In the genomic region with DNA sequence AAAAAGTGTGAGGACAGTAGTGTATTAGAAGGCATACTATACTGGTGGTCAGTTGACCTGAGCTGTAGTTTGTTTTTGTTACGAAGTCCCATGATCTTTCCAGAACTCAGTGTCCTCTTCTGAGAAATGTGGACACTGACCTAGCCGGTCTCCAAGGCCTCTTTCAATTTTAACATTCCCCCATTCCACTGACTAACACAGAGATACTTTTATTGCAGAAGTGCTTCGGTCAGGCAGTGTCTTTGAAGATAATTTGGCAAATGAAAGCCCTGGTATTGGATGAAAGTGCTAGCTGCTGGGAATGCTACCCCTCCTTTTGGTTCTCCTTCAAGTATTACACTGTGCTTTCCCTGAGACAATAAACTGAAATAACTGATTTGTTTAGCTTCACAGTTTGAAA, we compare ENCODE assay signal across 19 cellular contexts.
DNase-seq lines count a peak whose midpoint lies in the region; ATAC-seq, FAIRE-seq and TF ChIP-seq lines count a peak whose summit lies in the region.
"Had no signal": no experiment of that assay in that cellular context is flagged by ENCODE, and none has a peak within 500 bp of the region (broad histone marks: within the 10 kb centered on the region; RNA-seq: fewer than 3 reads in every experiment).

No MANE protein-coding gene starts in this region.

- no peak for TF ChIP-seq POLR2A in vagina (IDR thresholded peaks at IDR 0.05)

- peaks cover 14% of the 10 kb centered on the region for H3K4me1 Mint-ChIP-seq in osteocyte (ENCODE audit: unreplicated experiment)
- H3K4me1 Mint-ChIP-seq: CD4-positive, alpha-beta memory T cell had no signal

- DNase-seq in osteocyte (ENCODE audit: extremely low spot score, unreplicated experiment) (no peak), sciatic nerve (ENCODE audit: low spot score) (no peak), vagina (ENCODE audit: extremely low spot score in 2 of 2) (no peak), small intestine (no peak), left lung (no peak)
- DNase-seq: Calu3; CD4-positive, alpha-beta memory T cell; COR-L47; DMS53; DMS79 treated with DMSO at 0.1 percent for 48 hours; GF-D8; GM23248; H7; HCEC 1CT had no signal

- H3K27me3 ChIP-seq in vagina (no peaks in the 10 kb centered on the region), small intestine (ENCODE audit: control insufficient read depth in 2 of 2, insufficient read depth in 2 of 2, low read length in 2 of 2) (no peaks in the 10 kb centered on the region), left lung (no peaks in the 10 kb centered on the region)

- 82 to 88% (median 86%) methylated on average over 3 of the region's 3 CpGs for WGBS in small intestine, 3 donors

- no peaks in the 10 kb centered on the region for H3K27me3 Mint-ChIP-seq in osteocyte (ENCODE audit: unreplicated experiment)

- no peak overlapping the region for H3K4me3 Mint-ChIP-seq in osteocyte (ENCODE audit: unreplicated experiment)
- H3K4me3 Mint-ChIP-seq: CD4-positive, alpha-beta memory T cell had no signal

- H3K9me3 ChIP-seq in vagina = no peaks in the 10 kb centered on the region
- no peaks in the 10 kb centered on the region for H3K9me3 ChIP-seq in small intestine (ENCODE audit: control insufficient read depth, low read depth)
- no peaks in the 10 kb centered on the region for H3K9me3 ChIP-seq in left lung

- peak overlapping the region; percentile 66 for H3K27ac ChIP-seq in vagina
- no peak overlapping the region for H3K27ac ChIP-seq in small intestine (ENCODE audit: low read depth in 1 of 2, low read length in 1 of 2)
- no peak overlapping the region for H3K27ac ChIP-seq in left lung
- H3K27ac ChIP-seq: GM23248 had no signal

- FAIRE-seq in endometrium (lab: Jason Lieb, UNC) (peak; percentile 97), small intestine (lab: Jason Lieb, UNC) (no peak)
- FAIRE-seq: GM12891, H1 had no signal

- H3K4me3 ChIP-seq in vagina (no peak overlapping the region), small intestine (ENCODE audit: low read depth in 1 of 2, low read length in 2 of 2) (no peak overlapping the region), left lung (no peak overlapping the region)
- H3K4me3 ChIP-seq: GM23248 had no signal

- H3K27ac Mint-ChIP-seq in osteocyte (ENCODE audit: unreplicated experiment) = peak overlapping the region; percentile 2
- H3K27ac Mint-ChIP-seq: CD4-positive, alpha-beta memory T cell had no signal

- no peak for TF ChIP-seq CTCF in osteocyte (IDR thresholded peaks at IDR 0.05)
- no peak for TF ChIP-seq CTCF in vagina (IDR thresholded peaks at IDR 0.05)
- no peak for TF ChIP-seq CTCF in left lung (IDR thresholded peaks at IDR 0.05)

- ATAC-seq in sciatic nerve (peak; percentile 96), HG02884 (IDR thresholded peaks at IDR 0.05; ENCODE audit: unreplicated experiment) (no peak), HG03097 (IDR thresholded peaks at IDR 0.05; ENCODE audit: low FRiP score, unreplicated experiment) (no peak), left lung (no peak)

- H3K36me3 ChIP-seq in vagina = no peaks in the 10 kb centered on the region
- H3K36me3 ChIP-seq in small intestine (ENCODE audit: control insufficient read depth in 2 of 2, insufficient read depth in 2 of 2, low read length in 2 of 2) = no peaks in the 10 kb centered on the region
- H3K36me3 ChIP-seq in left lung = no peaks in the 10 kb centered on the region

- H3K9me3 Mint-ChIP-seq in osteocyte (ENCODE audit: unreplicated experiment) = peaks cover 13% of the 10 kb centered on the region

- H3K4me1 ChIP-seq in vagina (peaks cover 13% of the 10 kb centered on the region), small intestine (ENCODE audit: control insufficient read depth in 2 of 2, insufficient read depth in 1 of 2, low read depth in 1 of 2, low read length in 1 of 2) (no peaks in the 10 kb centered on the region), left lung (no peaks in the 10 kb centered on the region)

- H3K36me3 Mint-ChIP-seq in osteocyte (ENCODE audit: unreplicated experiment) = no peaks in the 10 kb centered on the region

- intact Hi-C loops in sciatic nerve (cut with DNase I) = no loop called here
- intact Hi-C loops in vagina (cut with DNase I) = no loop called here
- intact Hi-C loops in left lung (cut with DNase I) = no loop called here
